In the genomic region with DNA sequence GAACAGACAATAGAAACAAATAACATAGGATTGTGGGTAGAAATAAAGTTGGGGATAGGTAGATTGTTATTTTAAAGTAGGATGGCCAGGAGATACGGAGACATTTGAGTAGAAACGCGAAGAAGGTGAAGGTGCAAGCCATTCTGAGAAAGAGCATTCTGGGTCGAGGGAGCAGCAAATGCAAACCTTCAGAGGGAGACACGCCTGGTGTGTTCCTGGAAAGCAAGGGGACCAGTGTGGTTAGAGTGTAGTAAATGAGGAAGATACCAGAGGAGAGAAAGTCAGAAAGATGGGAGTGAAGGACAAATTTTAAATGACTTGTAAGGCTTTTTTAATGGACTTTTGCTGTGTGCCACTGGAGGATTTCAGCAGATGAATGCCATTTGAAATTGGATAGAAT, we compare ENCODE assay signal across 13 cellular contexts. TPM values are rescaled to one million over a fixed set of nuclear protein-coding genes. Genes with fewer than 3 reads are reported as not detected.
DNase-seq lines count a peak whose midpoint lies in the region; ATAC-seq, FAIRE-seq and TF ChIP-seq lines count a peak whose summit lies in the region.
"Had no signal": no experiment of that assay in that cellular context is flagged by ENCODE, and none has a peak within 500 bp of the region (broad histone marks: within the 10 kb centered on the region; RNA-seq: fewer than 3 reads in every experiment).

No MANE protein-coding gene starts in this region.

- H3K36me3 Mint-ChIP-seq in activated T-helper 1 cell treated with anti-CD3 and anti-CD28 coated beads, Interleukin-12 subunit alpha, Interleukin-12 subunit beta, Interleukin-2, Interleukin-4 antibody, amounts not matched to agents 30 ng/mL and 10 ng/mL and 1 ng/mL, durations not matched to agents 14 hours and 24 hours and 36 hours (ENCODE audit: low read depth), result peaks cover 26% of the 10 kb centered on the region

- no peaks in the 10 kb centered on the region for H3K9me3 Mint-ChIP-seq in activated T-helper 1 cell treated with anti-CD3 and anti-CD28 coated beads, Interleukin-12 subunit alpha, Interleukin-12 subunit beta, Interleukin-2, Interleukin-4 antibody, amounts not matched to agents 30 ng/mL and 10 ng/mL and 1 ng/mL, durations not matched to agents 14 hours and 24 hours and 36 hours

- FAIRE-seq in kidney (lab: Jason Lieb, UNC), result no peak
- FAIRE-seq: G401.6 had no signal

- peak overlapping the region; percentile 98 for H3K27ac Mint-ChIP-seq in activated T-helper 1 cell treated with anti-CD3 and anti-CD28 coated beads, Interleukin-12 subunit alpha, Interleukin-12 subunit beta, Interleukin-2, Interleukin-4 antibody, amounts not matched to agents 30 ng/mL and 10 ng/mL and 1 ng/mL, durations not matched to agents 14 hours and 24 hours and 36 hours

- H3K27me3 ChIP-seq in GM23248 (replicated peaks; ENCODE audit: insufficient read depth), result no peaks in the 10 kb centered on the region
- no peaks in the 10 kb centered on the region for H3K27me3 ChIP-seq in WERI-Rb-1 (ENCODE audit: insufficient read depth, low read depth, severe bottlenecking)

- TF ChIP-seq CTCF in 22Rv1 (IDR thresholded peaks at IDR 0.05) (no peak), kidney (IDR thresholded peaks at IDR 0.05; ENCODE audit: borderline replicate concordance, extremely low read depth, insufficient read depth) (no peak), mucosa of descending colon (IDR thresholded peaks at IDR 0.05) (no peak), WERI-Rb-1 (IDR thresholded peaks at IDR 0.05; ENCODE audit: low read depth, low read length) (no peak)

- no peaks in the 10 kb centered on the region for H3K9me2 ChIP-seq in GM23248 (ENCODE audit: insufficient read depth)

- H3K27me3 Mint-ChIP-seq in activated T-helper 1 cell treated with anti-CD3 and anti-CD28 coated beads, Interleukin-12 subunit alpha, Interleukin-12 subunit beta, Interleukin-2, Interleukin-4 antibody, amounts not matched to agents 30 ng/mL and 10 ng/mL and 1 ng/mL, durations not matched to agents 14 hours and 24 hours and 36 hours (ENCODE audit: insufficient read depth), result no peaks in the 10 kb centered on the region

- DNase-seq in GM23248 (no peak), kidney (no peak), NCI-H2029 (lab: John Stamatoyannopoulos, UW) (no peak), mucosa of descending colon (no peak), WERI-Rb-1 (no peak)
- no peak for DNase-seq in activated T-helper 1 cell treated with anti-CD3 and anti-CD28 coated beads, Interleukin-12 subunit alpha, Interleukin-12 subunit beta, Interleukin-2, Interleukin-4 antibody, amounts not matched to agents 30 ng/mL and 10 ng/mL and 1 ng/mL, durations not matched to agents 14 hours and 24 hours and 36 hours (ENCODE audit: low spot score)
- DNase-seq: KG1; occipital lobe; stimulated activated CD8-positive, alpha-beta memory T cell treated with anti-CD3 and anti-CD28 coated beads, Interleukin-4, amount 100 ng/mL, for 48 hours had no signal

- H3K4me3 Mint-ChIP-seq in activated T-helper 1 cell treated with anti-CD3 and anti-CD28 coated beads, Interleukin-12 subunit alpha, Interleukin-12 subunit beta, Interleukin-2, Interleukin-4 antibody, amounts not matched to agents 30 ng/mL and 10 ng/mL and 1 ng/mL, durations not matched to agents 14 hours and 24 hours and 36 hours, result peak overlapping the region; percentile 94

- H3K9me3 ChIP-seq in GM23248 (ENCODE audit: low read depth) (no peaks in the 10 kb centered on the region), kidney (ENCODE audit: control insufficient read depth in 1 of 2, low read length in 2 of 2) (no peaks in the 10 kb centered on the region), mucosa of descending colon (no peaks in the 10 kb centered on the region), WERI-Rb-1 (ENCODE audit: severe bottlenecking) (no peaks in the 10 kb centered on the region)

- in situ Hi-C loops in GM23248 (cut with MboI), result no loop called here

- H3K4me3 ChIP-seq in GM23248, result peak overlapping the region; percentile 93
- H3K4me3 ChIP-seq in kidney (ENCODE audit: low read length in 2 of 2), result peak overlapping the region; percentile 87 to 96
- no peak overlapping the region for H3K4me3 ChIP-seq in mucosa of descending colon
- H3K4me3 ChIP-seq in WERI-Rb-1 (ENCODE audit: low read depth, low read length), result no peak overlapping the region

- no peak for ATAC-seq in mucosa of descending colon
- ATAC-seq in GM19467 (IDR thresholded peaks at IDR 0.05; ENCODE audit: unreplicated experiment), result no peak

- H3K36me3 ChIP-seq in GM23248 (ENCODE audit: low read depth) (peaks cover under 1% of the 10 kb centered on the region; the same call in 1 of the 2 replicates), kidney (ENCODE audit: control insufficient read depth in 1 of 2, insufficient read depth in 2 of 2, low read length in 2 of 2) (no peaks in the 10 kb centered on the region), mucosa of descending colon (ENCODE audit: low read depth) (no peaks in the 10 kb centered on the region), WERI-Rb-1 (peaks cover 8% of the 10 kb centered on the region; the same call in 1 of the 2 replicates)

- H3K4me1 ChIP-seq in GM23248 (ENCODE audit: insufficient read depth), result peaks cover 17% of the 10 kb centered on the region
- peaks cover 0 to 3% of the 10 kb centered on the region in 2 donors for H3K4me1 ChIP-seq in kidney (ENCODE audit: control insufficient read depth in 1 of 2, insufficient read depth in 1 of 2, low read depth in 1 of 2, low read length in 2 of 2)
- H3K4me1 ChIP-seq in mucosa of descending colon (ENCODE audit: low read depth), result peaks cover 9% of the 10 kb centered on the region

- peaks cover 26% of the 10 kb centered on the region for H3K4me1 Mint-ChIP-seq in activated T-helper 1 cell treated with anti-CD3 and anti-CD28 coated beads, Interleukin-12 subunit alpha, Interleukin-12 subunit beta, Interleukin-2, Interleukin-4 antibody, amounts not matched to agents 30 ng/mL and 10 ng/mL and 1 ng/mL, durations not matched to agents 14 hours and 24 hours and 36 hours (ENCODE audit: low read depth)

- H4K20me1 ChIP-seq in GM23248 (ENCODE audit: insufficient read depth), result no peaks in the 10 kb centered on the region

- H3K27ac ChIP-seq in 22Rv1 (peak overlapping the region; percentile 91; the same call in 1 of the 2 replicates), GM23248 (0 out of 2 replicates have a peak overlapping the region, but pooled peaks have one; percentile 99), kidney (ENCODE audit: low read depth in 2 of 2, low read length in 2 of 2) (no peak overlapping the region), WERI-Rb-1 (no peak overlapping the region)
- H3K27ac ChIP-seq: SK-N-MC had no signal

- no peak overlapping the region for H2AFZ ChIP-seq in GM23248

- intact Hi-C loops in activated T-helper 1 cell treated with anti-CD3 and anti-CD28 coated beads, Interleukin-12 subunit alpha, Interleukin-12 subunit beta, Interleukin-2, Interleukin-4 antibody, amounts not matched to agents 30 ng/mL and 10 ng/mL and 1 ng/mL, durations not matched to agents 14 hours and 24 hours and 36 hours (cut with micrococcal nuclease), result no loop called here
- intact Hi-C loops in kidney (cut with DNase I), result no loop called here
- intact Hi-C loops in mucosa of descending colon (cut with DNase I, micrococcal nuclease), result no loop called here

- H3F3A ChIP-seq in GM23248 (ENCODE audit: insufficient read depth), result peaks cover 11% of the 10 kb centered on the region

- peak overlapping the region; percentile 96; the same call in 1 of the 2 replicates for H3K9ac ChIP-seq in GM23248
- no peak overlapping the region for H3K9ac ChIP-seq in kidney (ENCODE audit: low read length in 2 of 2)

- H3K79me2 ChIP-seq in GM23248 (ENCODE audit: insufficient read depth), result peaks cover 60% of the 10 kb centered on the region

- H3K4me2 ChIP-seq in GM23248 (ENCODE audit: unreplicated experiment), result peak overlapping the region; percentile 72

- 97 to 98% methylated on average over 5 of the region's 5 CpGs for WGBS in GM23248 (ENCODE audit: low coverage in 1 of 2, low lambda C conversion rate in 2 of 2, missing lambda C conversion rate in 2 of 2), 2 experiments

RNA-seq across cellular contexts. Expression of gene CYP20A1, which starts 1.7 kb away (rescaled TPM):
- 51.1 and 51.2 TPM in 2 replicates for total RNA-seq in GM23248 (2014; rRNA removed; shearing (Covaris generic))
- 54.7 and 55.0 TPM in 2 replicates for polyA plus RNA-seq in GM23248 (2016; fragmentation: Nextera tagmentation; extraction: Ambion mirVana)
- 23.1 and 26.0 TPM in 2 replicates for total RNA-seq in activated T-helper 1 cell treated with anti-CD3 and anti-CD28 coated beads, Interleukin-12 subunit alpha, Interleukin-12 subunit beta, Interleukin-2, Interleukin-4 antibody, amounts not matched to agents 30 ng/mL and 10 ng/mL and 1 ng/mL, durations not matched to agents 14 hours and 24 hours and 36 hours
- 41.2 TPM for total RNA-seq in kidney
- 11.6 TPM for polyA plus RNA-seq in kidney (ENCODE audit: insufficient read depth, low read depth, low replicate concordance)
- 10 to 100 TPM; 24.6 to 33.1 (median 25.8) TPM for total RNA-seq in mucosa of descending colon

Comparison
In these comparisons a context has a peak if more than half of its experiments do, and no peak if none do; other contexts are left out.
1. H3K27ac ChIP-seq: peak in 22Rv1 (single experiment) and GM23248 (single experiment); none in kidney (0 of 2) and WERI-Rb-1 (single experiment).
2. H3K4me3 ChIP-seq: peak in GM23248 (single experiment) and kidney (2 of 2); none in mucosa of descending colon (single experiment) and WERI-Rb-1 (single experiment).